In genomic region chr10:92572362-92573090, GRCh38 we compare ENCODE assay signal across 8 cellular contexts. TPM values are rescaled to one million over a fixed set of nuclear protein-coding genes. Genes with fewer than 3 reads are reported as not detected.
A peak's percentile ranks its signal among the peaks of the same experiment; 100 is the strongest.
DNase-seq lines count a peak whose midpoint lies in the region; ATAC-seq, FAIRE-seq and TF ChIP-seq lines count a peak whose summit lies in the region.

No MANE protein-coding gene starts in this region.

- no peaks in the 10 kb centered on the region for H3K27me3 ChIP-seq in body of pancreas
- H3K27me3 ChIP-seq in mononuclear cell (ENCODE audit: insufficient read depth, low read length) = no peaks in the 10 kb centered on the region

- FAIRE-seq in GM12892 (lab: Jason Lieb, UNC) = no peak

- no peak for ATAC-seq in body of pancreas
- ATAC-seq in HG03565 (IDR thresholded peaks at IDR 0.05; ENCODE audit: unreplicated experiment) = no peak
- ATAC-seq in HG03039 (IDR thresholded peaks at IDR 0.05; ENCODE audit: unreplicated experiment) = no peak

- intact Hi-C loops in body of pancreas (cut with DNase I) = loop anchor here (5.0 kb wide), 1 partner anchor 55 kb away; no protein-coding TSS in a partner anchor

- TF ChIP-seq CTCF in AG04449 (IDR thresholded peaks at IDR 0.05; ENCODE audit: insufficient read depth, low read length, missing control alignments) = no peak
- TF ChIP-seq CTCF in body of pancreas (IDR thresholded peaks at IDR 0.05) = no peak

- POLR2A ChIA-PET in AG04449 (lab: Yijun Ruan, JAX) = interaction anchor here (0.5 kb wide), 1 partner anchor 276 kb away, joined by 3 read pairs; the partner anchor contains the start of gene EXOC6

- peak overlapping the region in 3 of 4 donors; percentile 93 to 95 (median 94) for H3K27ac ChIP-seq in body of pancreas

- no peaks in the 10 kb centered on the region for H3K36me3 ChIP-seq in body of pancreas (replicated peaks in 1 of 2; ENCODE audit: insufficient read depth in 1 of 2, low read depth in 2 of 2)

- DNase-seq in AG04449 (ENCODE audit: low read depth, low spot score) = no peak
- peak; percentile 36 for DNase-seq in HT-29 (ENCODE audit: low spot score)
- no peak for DNase-seq in body of pancreas
- DNase-seq in GM12892 (ENCODE audit: insufficient read length) = no peak
- no peak for DNase-seq in NCI-H2107 (lab: John Stamatoyannopoulos, UW)

- 19 to 23% methylated on average over 8 of the region's 8 CpGs for WGBS in body of pancreas, 2 donors

- H3K4me1 ChIP-seq in body of pancreas (peaks cover 36% of the 10 kb centered on the region), mononuclear cell (ENCODE audit: insufficient read depth, low read length) (peaks cover 48% of the 10 kb centered on the region)

- H3K9me3 ChIP-seq in body of pancreas (no peaks in the 10 kb centered on the region), mononuclear cell (ENCODE audit: low read depth, low read length) (no peaks in the 10 kb centered on the region)

- CTCF ChIA-PET in AG04449 (lab: Yijun Ruan, JAX) = interaction anchor here (0.9 to 11.6 kb wide), 10 partner anchors 10 to 313 kb away, joined by 3 to 150 read pairs (median 5); no protein-coding TSS in a partner anchor

- TF ChIP-seq POLR2A in body of pancreas (IDR thresholded peaks at IDR 0.05) (no peak), GM12892 (IDR thresholded peaks at IDR 0.05; ENCODE audit: low read depth, low read length) (no peak)

- peak overlapping the region; percentile 81 for H3K4me3 ChIP-seq in AG04449 (ENCODE audit: low read depth, low read length)
- peak overlapping the region in 1 of 2 donors; percentile 62 for H3K4me3 ChIP-seq in body of pancreas
- H3K4me3 ChIP-seq in mononuclear cell (ENCODE audit: low read length) = peak overlapping the region; percentile 91

RNA-seq across cellular contexts. Expression of gene IDE, which starts 1.4 kb away (rescaled TPM):
- total RNA-seq in HT-29 (2014; rRNA removed; shearing (Covaris generic)) = 16.1 and 21.1 TPM in 2 replicates
- total RNA-seq in body of pancreas (10 to 100 TPM; 13.8 to 19.5 TPM), mononuclear cell (9.9 TPM)
- 15.8 TPM for polyA plus RNA-seq in GM12892 (2012; ENCODE audit: missing spikeins)

RNA-seq across cellular contexts. Expression of gene KIF11, which starts 20.4 kb away (rescaled TPM):
- total RNA-seq in HT-29 (2014; rRNA removed; shearing (Covaris generic)) = 13.2 and 14.1 TPM in 2 replicates
- total RNA-seq in body of pancreas (under 1 TPM; 0.26 to 0.66 TPM), mononuclear cell (0.84 TPM)
- polyA plus RNA-seq in GM12892 (2012; ENCODE audit: missing spikeins) = 25.8 TPM
